Comparison of ENCODE assay signal across 8 cellular contexts in the genomic region with DNA sequence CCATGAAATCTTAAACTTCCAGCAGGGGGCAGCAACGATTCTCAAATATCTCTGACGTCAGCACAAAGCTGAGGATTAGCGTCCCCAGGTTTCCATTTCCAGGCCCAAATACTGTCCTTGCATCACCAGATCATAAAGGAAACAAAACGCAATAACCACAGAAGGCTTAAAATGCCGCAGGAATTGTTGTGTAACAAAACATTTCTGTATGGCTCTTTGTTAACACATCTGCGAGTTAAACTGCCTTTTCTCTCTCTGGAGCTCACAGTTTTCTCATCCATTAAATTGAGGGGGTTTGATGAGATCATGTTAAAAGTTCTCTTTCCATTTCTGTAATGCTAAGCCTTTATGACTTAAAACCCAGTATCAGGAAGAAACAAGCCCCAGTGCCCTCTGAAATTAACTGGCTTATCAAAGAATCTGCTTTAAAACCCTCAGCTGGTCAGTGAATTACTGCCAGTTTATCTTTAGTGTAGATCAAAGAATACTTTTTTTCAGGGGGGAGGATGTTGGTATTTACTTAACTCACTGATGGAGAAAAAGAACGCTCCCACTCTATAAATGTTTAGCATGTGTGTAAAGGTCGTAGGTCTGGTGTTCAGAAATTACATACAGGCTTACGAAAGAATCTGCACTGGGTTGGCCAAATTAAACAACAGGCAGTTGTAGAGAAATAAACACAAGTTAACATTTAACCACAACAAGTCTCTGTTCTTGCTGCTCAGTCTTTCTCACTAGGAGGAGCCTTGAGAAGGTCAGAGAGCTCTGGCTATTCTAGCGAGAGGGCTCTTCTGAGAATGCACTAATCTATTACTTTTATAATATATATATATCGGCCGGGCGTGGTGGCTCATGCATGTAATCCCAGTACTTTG. TPM values are rescaled to one million over a fixed set of nuclear protein-coding genes. Genes with fewer than 3 reads are reported as not detected.
A peak's percentile ranks its signal among the peaks of the same experiment; 100 is the strongest.
DNase-seq lines count a peak whose midpoint lies in the region; ATAC-seq, FAIRE-seq and TF ChIP-seq lines count a peak whose summit lies in the region.

No MANE protein-coding gene starts in this region.

- DNase-seq in GDM1 (lab: John Stamatoyannopoulos, UW), result peak; percentile 20
- peak; percentile 78 for DNase-seq in KG1 (lab: John Stamatoyannopoulos, UW)
- DNase-seq in RCC 7860 (ENCODE audit: low spot score), result peak; percentile 67
- peak; percentile 72 to 79 for DNase-seq in activated T-cell treated with anti-CD3 and anti-CD28 coated beads, Interleukin-2, amount 50 U/mL, for 72 hours
- peak; percentile 97 for DNase-seq in fibroblast of gingiva (ENCODE audit: low read depth)
- peak; percentile 62 to 69 for DNase-seq in stimulated activated naive CD8-positive, alpha-beta T cell treated with anti-CD3 and anti-CD28 coated beads, Interleukin-15, amount 100 ng/mL, for 72 hours

- H3K9me2 ChIP-seq in neural cell (ENCODE audit: insufficient read depth, low read length), result no peaks in the 10 kb centered on the region

- H3K27ac Mint-ChIP-seq in activated T-cell treated with anti-CD3 and anti-CD28 coated beads, Interleukin-2, amount 50 U/mL, for 72 hours, result peak overlapping the region; percentile 84
- H3K27ac Mint-ChIP-seq in stimulated activated naive CD8-positive, alpha-beta T cell treated with anti-CD3 and anti-CD28 coated beads, Interleukin-15, amount 100 ng/mL, for 72 hours, result peak overlapping the region; percentile 89 to 96

- TF ChIP-seq EP300 in neural cell (conservative IDR thresholded peaks at IDR 0.05; ENCODE audit: poor library complexity, severe bottlenecking), result no peak

- H3F3A ChIP-seq in neural cell (ENCODE audit: insufficient read depth, low read length, poor library complexity, severe bottlenecking), result no peaks in the 10 kb centered on the region

- H3K79me2 ChIP-seq in neural cell (replicated peaks; ENCODE audit: insufficient read depth, low read length), result no peaks in the 10 kb centered on the region

- H3K4me2 ChIP-seq in neural cell (ENCODE audit: low read length), result no peak overlapping the region

- no peaks in the 10 kb centered on the region for H3K27me3 Mint-ChIP-seq in activated T-cell treated with anti-CD3 and anti-CD28 coated beads, Interleukin-2, amount 50 U/mL, for 72 hours (ENCODE audit: low read depth)
- H3K27me3 Mint-ChIP-seq in stimulated activated naive CD8-positive, alpha-beta T cell treated with anti-CD3 and anti-CD28 coated beads, Interleukin-15, amount 100 ng/mL, for 72 hours, result no peaks in the 10 kb centered on the region

- no peaks in the 10 kb centered on the region for H4K20me1 ChIP-seq in neural cell (ENCODE audit: insufficient read depth)

- peaks cover 38% of the 10 kb centered on the region for H3K4me1 Mint-ChIP-seq in activated T-cell treated with anti-CD3 and anti-CD28 coated beads, Interleukin-2, amount 50 U/mL, for 72 hours (ENCODE audit: low read depth)
- peaks cover 35% of the 10 kb centered on the region for H3K4me1 Mint-ChIP-seq in stimulated activated naive CD8-positive, alpha-beta T cell treated with anti-CD3 and anti-CD28 coated beads, Interleukin-15, amount 100 ng/mL, for 72 hours

- no peak overlapping the region for H3K4me3 ChIP-seq in neural cell (ENCODE audit: low read length)

- peak overlapping the region; percentile 99 for H2AFZ ChIP-seq in neural cell (ENCODE audit: low read depth, low read length)

- H3K36me3 Mint-ChIP-seq in activated T-cell treated with anti-CD3 and anti-CD28 coated beads, Interleukin-2, amount 50 U/mL, for 72 hours (ENCODE audit: insufficient read depth in 2 of 2), result no peaks in the 10 kb centered on the region

- peak overlapping the region; percentile 4 to 64 for H3K4me3 Mint-ChIP-seq in activated T-cell treated with anti-CD3 and anti-CD28 coated beads, Interleukin-2, amount 50 U/mL, for 72 hours
- peak overlapping the region; percentile 58 to 59 for H3K4me3 Mint-ChIP-seq in stimulated activated naive CD8-positive, alpha-beta T cell treated with anti-CD3 and anti-CD28 coated beads, Interleukin-15, amount 100 ng/mL, for 72 hours

- TF ChIP-seq CTCF in neural cell (IDR thresholded peaks at IDR 0.05; ENCODE audit: poor library complexity, severe bottlenecking), result peak; percentile 86

- TF ChIP-seq RAD21 in neural cell (conservative IDR thresholded peaks at IDR 0.05), result peak; percentile 77

- peak; percentile 51 to 61 for ATAC-seq in activated T-cell treated with anti-CD3 and anti-CD28 coated beads, Interleukin-2, amount 50 U/mL, for 72 hours (replicated peaks in 1 of 2)
- ATAC-seq in stimulated activated naive CD8-positive, alpha-beta T cell treated with anti-CD3 and anti-CD28 coated beads, Interleukin-15, amount 100 ng/mL, for 72 hours, result peak; percentile 72
- ATAC-seq in HG03039 (IDR thresholded peaks at IDR 0.05; ENCODE audit: unreplicated experiment), result no peak

- peak overlapping the region; percentile 71 for H3K27ac ChIP-seq in neural cell (ENCODE audit: low read length)

- no peaks in the 10 kb centered on the region for H3K27me3 ChIP-seq in neural cell (ENCODE audit: insufficient read depth, low read depth, low read length)

- H3K9me3 Mint-ChIP-seq in activated T-cell treated with anti-CD3 and anti-CD28 coated beads, Interleukin-2, amount 50 U/mL, for 72 hours, result no peaks in the 10 kb centered on the region
- no peaks in the 10 kb centered on the region for H3K9me3 Mint-ChIP-seq in stimulated activated naive CD8-positive, alpha-beta T cell treated with anti-CD3 and anti-CD28 coated beads, Interleukin-15, amount 100 ng/mL, for 72 hours

- no peaks in the 10 kb centered on the region for H3K9me3 ChIP-seq in neural cell (ENCODE audit: low read length)

- H3K9ac ChIP-seq in neural cell (ENCODE audit: low read length), result peak overlapping the region; percentile 36

- FAIRE-seq in RCC 7860 (lab: Jason Lieb, UNC), result peak; percentile 66

- no peaks in the 10 kb centered on the region for H3K36me3 ChIP-seq in neural cell (ENCODE audit: insufficient read depth, low read length)

TF ChIP-seq in neural cell, 6 proteins besides CTCF, POLR2A, EP300 and RAD21:
- TF ChIP-seq SMC3 (conservative IDR thresholded peaks at IDR 0.05; ENCODE audit: poor library complexity) (peak; percentile 79), MXI1 (conservative IDR thresholded peaks at IDR 0.05; ENCODE audit: poor library complexity, severe bottlenecking) (no peak), TAF1 (IDR thresholded peaks at IDR 0.05; ENCODE audit: low read depth) (no peak), POLR2AphosphoS5 (IDR thresholded peaks at IDR 0.05) (no peak), EZH2 (IDR thresholded peaks at IDR 0.05; ENCODE audit: borderline replicate concordance, insufficient read depth, low read length, poor library complexity, severe bottlenecking) (no peak)
- TF ChIP-seq, protein P1, sequence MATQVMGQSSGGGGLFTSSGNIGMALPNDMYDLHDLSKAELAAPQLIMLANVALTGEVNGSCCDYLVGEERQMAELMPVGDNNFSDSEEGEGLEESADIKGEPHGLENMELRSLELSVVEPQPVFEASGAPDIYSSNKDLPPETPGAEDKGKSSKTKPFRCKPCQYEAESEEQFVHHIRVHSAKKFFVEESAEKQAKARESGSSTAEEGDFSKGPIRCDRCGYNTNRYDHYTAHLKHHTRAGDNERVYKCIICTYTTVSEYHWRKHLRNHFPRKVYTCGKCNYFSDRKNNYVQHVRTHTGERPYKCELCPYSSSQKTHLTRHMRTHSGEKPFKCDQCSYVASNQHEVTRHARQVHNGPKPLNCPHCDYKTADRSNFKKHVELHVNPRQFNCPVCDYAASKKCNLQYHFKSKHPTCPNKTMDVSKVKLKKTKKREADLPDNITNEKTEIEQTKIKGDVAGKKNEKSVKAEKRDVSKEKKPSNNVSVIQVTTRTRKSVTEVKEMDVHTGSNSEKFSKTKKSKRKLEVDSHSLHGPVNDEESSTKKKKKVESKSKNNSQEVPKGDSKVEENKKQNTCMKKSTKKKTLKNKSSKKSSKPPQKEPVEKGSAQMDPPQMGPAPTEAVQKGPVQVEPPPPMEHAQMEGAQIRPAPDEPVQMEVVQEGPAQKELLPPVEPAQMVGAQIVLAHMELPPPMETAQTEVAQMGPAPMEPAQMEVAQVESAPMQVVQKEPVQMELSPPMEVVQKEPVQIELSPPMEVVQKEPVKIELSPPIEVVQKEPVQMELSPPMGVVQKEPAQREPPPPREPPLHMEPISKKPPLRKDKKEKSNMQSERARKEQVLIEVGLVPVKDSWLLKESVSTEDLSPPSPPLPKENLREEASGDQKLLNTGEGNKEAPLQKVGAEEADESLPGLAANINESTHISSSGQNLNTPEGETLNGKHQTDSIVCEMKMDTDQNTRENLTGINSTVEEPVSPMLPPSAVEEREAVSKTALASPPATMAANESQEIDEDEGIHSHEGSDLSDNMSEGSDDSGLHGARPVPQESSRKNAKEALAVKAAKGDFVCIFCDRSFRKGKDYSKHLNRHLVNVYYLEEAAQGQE (IDR thresholded peaks at IDR 0.05; ENCODE audit: borderline replicate concordance), result no peak

RNA-seq across cellular contexts. Expression of a gene that starts 10.6 kb away (rescaled TPM):
- total RNA-seq in activated T-cell treated with anti-CD3 and anti-CD28 coated beads, Interleukin-2, amount 50 U/mL, for 72 hours, result 10 to 100 TPM; 52.0 to 68.0 TPM
- polyA plus RNA-seq in neural cell, result 26.7 and 27.7 TPM in 2 replicates
- 39.2 and 41.7 TPM in 2 replicates for polyA minus RNA-seq in neural cell

RNA-seq across cellular contexts. Expression of a gene that starts 28.0 kb away (rescaled TPM):
- total RNA-seq in activated T-cell treated with anti-CD3 and anti-CD28 coated beads, Interleukin-2, amount 50 U/mL, for 72 hours, result 100 to 1,000 TPM; 176 to 197 TPM
- polyA plus RNA-seq in neural cell, result 70.4 and 93.5 TPM in 2 replicates
- 74.7 and 84.2 TPM in 2 replicates for polyA minus RNA-seq in neural cell

RNA-seq across cellular contexts. Expression of a gene that starts 44.8 kb away (rescaled TPM):
- total RNA-seq in activated T-cell treated with anti-CD3 and anti-CD28 coated beads, Interleukin-2, amount 50 U/mL, for 72 hours, result 1 to 10 TPM; 3.3 to 3.7 TPM
- polyA plus RNA-seq in neural cell, result not detected in 2 replicates
- not detected in 2 replicates for polyA minus RNA-seq in neural cell

RNA-seq across cellular contexts. Expression of a gene that starts 56.9 kb away (rescaled TPM):
- total RNA-seq in activated T-cell treated with anti-CD3 and anti-CD28 coated beads, Interleukin-2, amount 50 U/mL, for 72 hours, result 10 to 100 TPM; 30.8 to 32.2 TPM
- 12.2 and 15.8 TPM in 2 replicates for polyA plus RNA-seq in neural cell
- 12.9 and 13.3 TPM in 2 replicates for polyA minus RNA-seq in neural cell

RNA-seq across cellular contexts. Expression of a gene that starts 57.1 kb away (rescaled TPM):
- total RNA-seq in activated T-cell treated with anti-CD3 and anti-CD28 coated beads, Interleukin-2, amount 50 U/mL, for 72 hours, result 10 to 100 TPM; 33.2 to 38.3 TPM
- 27.8 and 44.4 TPM in 2 replicates for polyA plus RNA-seq in neural cell
- 68.4 and 75.7 TPM in 2 replicates for polyA minus RNA-seq in neural cell

Comparison
In these comparisons a context has a peak if more than half of its experiments do, and no peak if none do; other contexts are left out.
1. DNase-seq: peak in every context shown above with its lines; median percentile 97 in fibroblast of gingiva; 78 in KG1; 76 in activated T-cell treated with anti-CD3 and anti-CD28 coated beads, Interleukin-2, amount 50 U/mL, for 72 hours; 67 in RCC 7860; 66 in stimulated activated naive CD8-positive, alpha-beta T cell treated with anti-CD3 and anti-CD28 coated beads, Interleukin-15, amount 100 ng/mL, for 72 hours; 20 in GDM1.